ENCODE assay signal across 12 cellular contexts in the genomic region with DNA sequence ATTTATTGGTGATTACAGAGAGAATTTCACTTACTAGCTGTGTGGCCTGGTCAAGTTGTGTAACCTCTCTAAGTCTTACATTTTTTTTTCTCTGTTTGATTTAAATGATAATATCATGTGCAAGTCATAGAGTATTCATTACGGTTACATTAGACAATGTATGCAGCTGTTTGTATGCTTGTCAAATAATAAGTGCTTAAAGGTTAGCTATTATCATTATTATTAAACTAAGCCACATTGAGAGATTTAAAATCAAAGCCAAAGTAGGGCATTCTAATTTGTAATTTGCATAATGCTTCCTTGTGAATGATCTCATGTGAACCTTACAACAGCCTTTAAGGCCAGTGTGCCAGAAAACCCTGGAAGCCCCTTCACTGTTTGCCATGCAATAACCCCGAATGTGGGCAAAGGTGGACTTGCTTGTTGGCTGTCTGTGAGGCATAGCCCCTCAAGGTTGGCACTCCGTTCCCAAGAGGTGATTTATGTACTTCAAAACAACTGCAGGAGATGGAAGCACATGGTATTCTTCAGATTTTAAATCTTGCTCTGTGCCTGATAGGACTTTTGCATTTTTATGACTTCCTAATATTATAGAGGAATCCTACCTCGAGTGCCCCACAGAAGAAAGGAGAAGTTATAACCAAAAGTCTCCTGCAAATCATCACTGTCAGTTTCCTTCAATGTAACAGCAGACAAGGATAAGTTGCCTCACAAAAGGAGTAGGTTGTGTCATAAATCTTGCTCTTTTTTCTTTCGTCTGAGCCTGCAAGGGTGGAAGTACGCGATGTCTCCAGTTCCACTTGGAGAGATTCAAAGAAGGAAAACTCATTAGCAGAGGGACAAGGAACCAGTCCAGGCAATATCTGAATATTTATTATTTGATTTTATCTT.
DNase-seq lines count a peak whose midpoint lies in the region; ATAC-seq and TF ChIP-seq lines count a peak whose summit lies in the region.
"Had no signal": no experiment of that assay in that cellular context is flagged by ENCODE, and none has a peak within 500 bp of the region (broad histone marks: within the 10 kb centered on the region; RNA-seq: fewer than 3 reads in every experiment).

No MANE protein-coding gene starts in this region.

- H3K4me2 ChIP-seq in GM23248 (ENCODE audit: unreplicated experiment), result no peak overlapping the region

- WGBS in transverse colon (ENCODE audit: low coverage in 1 of 2), 2 donors, result 36 to 47% methylated on average over 5 to 7 of the region's 7 CpGs
- 47 to 49% methylated on average over 7 of the region's 7 CpGs for WGBS in GM23248 (ENCODE audit: low coverage in 1 of 2, low lambda C conversion rate in 2 of 2, missing lambda C conversion rate in 2 of 2), 2 experiments

- no peaks in the 10 kb centered on the region for H3F3A ChIP-seq in GM23248 (ENCODE audit: insufficient read depth)

- no peak for TF ChIP-seq EP300 in transverse colon (IDR thresholded peaks at IDR 0.05; ENCODE audit: low read depth)

- in situ Hi-C loops in transverse colon (cut with MboI; ENCODE audit: low pct_ligation_motif_present in 1 of 4, low pct_unique_long_range_greater_than_20kb in 1 of 4, low sequenced_read_pairs in 3 of 4), result no loop called here
- in situ Hi-C loops in GM23248 (cut with MboI), result no loop called here

- H3K79me2 ChIP-seq in GM23248 (ENCODE audit: insufficient read depth), result no peaks in the 10 kb centered on the region

- H3K4me1 ChIP-seq in transverse colon, result peaks cover 0 to 53% (median 23%) of the 10 kb centered on the region in 4 donors
- H3K4me1 ChIP-seq in GM23248 (ENCODE audit: insufficient read depth), result no peaks in the 10 kb centered on the region
- H3K4me1 ChIP-seq: psoas muscle, SJCRH30 had no signal

- no peak for TF ChIP-seq CTCF in transverse colon (IDR thresholded peaks at IDR 0.05)

- ATAC-seq in HG03280 (IDR thresholded peaks at IDR 0.05; ENCODE audit: unreplicated experiment) (no peak), GM21717 (IDR thresholded peaks at IDR 0.05; ENCODE audit: unreplicated experiment) (no peak)
- ATAC-seq: psoas muscle had no signal

- H3K36me3 ChIP-seq in transverse colon (no peaks in the 10 kb centered on the region), GM23248 (ENCODE audit: low read depth) (no peaks in the 10 kb centered on the region)
- H3K36me3 ChIP-seq: SJCRH30 had no signal

- no peak overlapping the region for H2AFZ ChIP-seq in GM23248

- intact Hi-C loops in transverse colon (cut with DNase I; ENCODE audit: low total_unique reads), result no loop called here

- DNase-seq in SIG-M5 treated with dmso at 0.1 percent for 504 hours (lab: John Stamatoyannopoulos, UW; ENCODE audit: unreplicated experiment), result peak; percentile 91
- DNase-seq in SIG-M5 (lab: John Stamatoyannopoulos, UW), result no peak
- peak; percentile 47 for DNase-seq in OCI-M1 (lab: John Stamatoyannopoulos, UW)
- DNase-seq in left kidney (ENCODE audit: low read depth, low spot score), result peak; percentile 84
- DNase-seq in transverse colon, result no peak
- DNase-seq in GM23248, result no peak
- DNase-seq: activated CD4-positive, alpha-beta T cell treated with anti-CD3 and anti-CD28 coated beads, Interleukin-2, amount 10 ng/mL, durations not matched to agents 24 days and 14 days; activated effector memory CD4-positive, alpha-beta T cell treated with Interleukin-2 at 50 U/mL for 16 hours; psoas muscle had no signal

- H3K9me3 ChIP-seq in transverse colon (no peaks in the 10 kb centered on the region), GM23248 (ENCODE audit: low read depth) (no peaks in the 10 kb centered on the region)
- H3K9me3 ChIP-seq: psoas muscle, SJCRH30 had no signal

- no peak overlapping the region for H3K9ac ChIP-seq in GM23248

- H3K27ac ChIP-seq in transverse colon, result peak overlapping the region; percentile 2 to 44 (median 32)
- H3K27ac ChIP-seq in GM23248, result no peak overlapping the region
- H3K27ac ChIP-seq: psoas muscle, SJCRH30 had no signal

- H3K27me3 ChIP-seq in transverse colon (no peaks in the 10 kb centered on the region), GM23248 (replicated peaks; ENCODE audit: insufficient read depth) (peaks cover 12% of the 10 kb centered on the region; the same call in 1 of the 2 replicates)
- H3K27me3 ChIP-seq: SJCRH30 had no signal

- H3K4me3 ChIP-seq in transverse colon (no peak overlapping the region), GM23248 (no peak overlapping the region)
- H3K4me3 ChIP-seq: psoas muscle, SJCRH30 had no signal

- H4K20me1 ChIP-seq in GM23248 (ENCODE audit: insufficient read depth), result no peaks in the 10 kb centered on the region

- no peaks in the 10 kb centered on the region for H3K9me2 ChIP-seq in GM23248 (ENCODE audit: insufficient read depth)

- no peak for TF ChIP-seq POLR2A in transverse colon (IDR thresholded peaks at IDR 0.05)

Comparison
In these comparisons a context has a peak if more than half of its experiments do, and no peak if none do; other contexts are left out.
1. DNase-seq: peak in SIG-M5 treated with dmso at 0.1 percent for 504 hours (single experiment), OCI-M1 (single experiment) and left kidney (single experiment); none in SIG-M5 (single experiment), transverse colon (single experiment) and GM23248 (single experiment).